Comparison of ENCODE assay signal across 8 cellular contexts in genomic region chr5:140351609-140352334, GRCh38. TPM values are rescaled to one million over a fixed set of nuclear protein-coding genes. Genes with fewer than 3 reads are reported as not detected.
A peak's percentile ranks its signal among the peaks of the same experiment; 100 is the strongest.
DNase-seq lines count a peak whose midpoint lies in the region; ATAC-seq and TF ChIP-seq lines count a peak whose summit lies in the region.

No MANE protein-coding gene starts in this region.

- H2AFZ ChIP-seq in GM23338, result no peak overlapping the region

- no peaks in the 10 kb centered on the region for H4K20me1 ChIP-seq in GM23338 (replicated peaks; ENCODE audit: insufficient read depth)

- no peak overlapping the region for H3K27ac ChIP-seq in GM23338 (ENCODE audit: low read depth)
- H3K27ac ChIP-seq in tibial nerve, result no peak overlapping the region

- no peak for TF ChIP-seq EP300 in tibial nerve (IDR thresholded peaks at IDR 0.05)

- no peaks in the 10 kb centered on the region for H3K9me3 ChIP-seq in tibial nerve

- no peak for TF ChIP-seq POLR2A in tibial nerve (IDR thresholded peaks at IDR 0.05)

- WGBS in tibial nerve, 2 donors, result 4 to 9% methylated on average over 5 of the region's 5 CpGs

- TF ChIP-seq CTCF in GM23338 (conservative IDR thresholded peaks at IDR 0.05; ENCODE audit: low read depth in 2 of 2) (peak; percentile 80 to 95), tibial nerve (IDR thresholded peaks at IDR 0.05) (peak; percentile 79 to 92 (median 87))

- H3K27ac Mint-ChIP-seq in GM23338, result no peak overlapping the region

- no peaks in the 10 kb centered on the region for H3K36me3 ChIP-seq in GM23338 (ENCODE audit: insufficient read depth)
- no peaks in the 10 kb centered on the region for H3K36me3 ChIP-seq in tibial nerve

- H3K4me1 ChIP-seq in GM23338 (ENCODE audit: insufficient read depth), result peaks cover 5% of the 10 kb centered on the region; the same call in 1 of the 2 replicates
- H3K4me1 ChIP-seq in tibial nerve, result peaks cover 0 to 18% (median 5%) of the 10 kb centered on the region in 4 donors

- no peaks in the 10 kb centered on the region for H3K9me3 Mint-ChIP-seq in GM23338

- H3K79me2 ChIP-seq in GM23338 (replicated peaks; ENCODE audit: insufficient read depth), result no peaks in the 10 kb centered on the region

- H3F3A ChIP-seq in GM23338 (replicated peaks; ENCODE audit: low read depth), result peaks cover 4% of the 10 kb centered on the region; the same call in 1 of the 2 replicates

- H3K9me2 ChIP-seq in GM23338 (ENCODE audit: insufficient read depth), result no peaks in the 10 kb centered on the region

- no peak overlapping the region for H3K4me2 ChIP-seq in GM23338

- peaks cover 5% of the 10 kb centered on the region for H3K4me1 Mint-ChIP-seq in GM23338

- H3K4me3 Mint-ChIP-seq in GM23338, result no peak overlapping the region

- H3K4me3 ChIP-seq in GM23338, result no peak overlapping the region
- no peak overlapping the region for H3K4me3 ChIP-seq in tibial nerve

- DNase-seq in NCI-H2171 treated with DMSO at 0.1 percent for 48 hours (lab: John Stamatoyannopoulos, UW), result peak; percentile 19
- DNase-seq in NCI-H2171 (lab: John Stamatoyannopoulos, UW), result no peak
- DNase-seq in GM23338 (ENCODE audit: low spot score), result peak; percentile 93
- peak; percentile 50 for DNase-seq in NCI-H1092 treated with DMSO at 0.1 percent for 48 hours (lab: John Stamatoyannopoulos, UW)
- peak; percentile 46 for DNase-seq in T1000 (lab: John Stamatoyannopoulos, UW)
- peak; percentile 68 for DNase-seq in dedifferentiated amniotic fluid mesenchymal stem cell (ENCODE audit: extremely low spot score)
- peak; percentile 72 to 73 for DNase-seq in lung microvascular endothelial cell (ENCODE audit: low read depth in 2 of 2)
- peak in 1 of 2 donors; percentile 97 for DNase-seq in tibial nerve (ENCODE audit: low spot score in 2 of 2)

- H3K27me3 ChIP-seq in GM23338 (ENCODE audit: insufficient read depth), result no peaks in the 10 kb centered on the region
- H3K27me3 ChIP-seq in tibial nerve, result no peaks in the 10 kb centered on the region

- H3K27me3 Mint-ChIP-seq in GM23338 (ENCODE audit: insufficient read depth, low read depth, poor library complexity), result peaks cover 6% of the 10 kb centered on the region

- peak; percentile 85 for ATAC-seq in GM23338

- no peaks in the 10 kb centered on the region; the same call in 2 of the 3 replicates for H3K36me3 Mint-ChIP-seq in GM23338 (ENCODE audit: low read depth)

TF ChIP-seq in GM23338, 12 proteins besides CTCF, POLR2A, EP300 and RAD21 (continues in another document):
- no peak for TF ChIP-seq EZH2 (IDR thresholded peaks at IDR 0.05; ENCODE audit: low read depth, unreplicated experiment)
- no peak for TF ChIP-seq POLR2AphosphoS5 (IDR thresholded peaks at IDR 0.05; ENCODE audit: low read depth)
- no peak for TF ChIP-seq NANOG (IDR thresholded peaks at IDR 0.05; ENCODE audit: borderline replicate concordance)
- TF ChIP-seq CREB1 (CRISPR knock-in tag; IDR thresholded peaks at IDR 0.05; ENCODE audit: low read depth), result no peak
- TF ChIP-seq JUNB (IDR thresholded peaks at IDR 0.05; ENCODE audit: unreplicated experiment), result no peak
- no peak for TF ChIP-seq REST (IDR thresholded peaks at IDR 0.05; ENCODE audit: unreplicated experiment)
- TF ChIP-seq ZNF114 (CRISPR knock-in tag; IDR thresholded peaks at IDR 0.05), result no peak

RNA-seq across cellular contexts. Expression of gene HBEGF, which starts 5.4 kb away (rescaled TPM):
- 2.0 and 2.9 TPM in 2 replicates for total RNA-seq in GM23338 (2014; rRNA removed; shearing (Covaris generic))
- polyA plus RNA-seq in GM23338 (2016; fragmentation: Nextera tagmentation; extraction: Ambion mirVana), result 2.2 and 2.3 TPM in 2 replicates
- total RNA-seq in lung microvascular endothelial cell, result 16.6 and 20.4 TPM in 2 replicates
- total RNA-seq in tibial nerve, result 10 to 100 TPM; 27.1 to 30.9 (median 27.8) TPM

RNA-seq across cellular contexts. Expression of gene SLC4A9, which starts 8.2 kb away (rescaled TPM):
- total RNA-seq in GM23338 (2014; rRNA removed; shearing (Covaris generic)), result 0.08 TPM in 1 of 2 replicates, not detected in the other
- 0.08 TPM in 1 of 2 replicates, not detected in the other for polyA plus RNA-seq in GM23338 (2016; fragmentation: Nextera tagmentation; extraction: Ambion mirVana)
- total RNA-seq in lung microvascular endothelial cell (under 0.01 TPM in 1 of 2 replicates, not detected in the other), tibial nerve (not detected)

RNA-seq across cellular contexts. Expression of gene PFDN1, which starts 48.9 kb away (rescaled TPM):
- total RNA-seq in GM23338 (2014; rRNA removed; shearing (Covaris generic)), result 85.4 and 119 TPM in 2 replicates
- 256 and 279 TPM in 2 replicates for polyA plus RNA-seq in GM23338 (2016; fragmentation: Nextera tagmentation; extraction: Ambion mirVana)
- total RNA-seq in lung microvascular endothelial cell (61.9 and 64.7 TPM in 2 replicates), tibial nerve (100 to 1,000 TPM in 3 of 4 donors, 10 to 100 TPM in 1; 98.2 to 146 (median 109) TPM)

RNA-seq across cellular contexts. Expression of gene ANKHD1, which starts 49.9 kb away (rescaled TPM):
- 119 and 123 TPM in 2 replicates for total RNA-seq in GM23338 (2014; rRNA removed; shearing (Covaris generic))
- polyA plus RNA-seq in GM23338 (2016; fragmentation: Nextera tagmentation; extraction: Ambion mirVana), result 58.6 and 73.0 TPM in 2 replicates
- total RNA-seq in lung microvascular endothelial cell (39.2 and 47.0 TPM in 2 replicates), tibial nerve (100 to 1,000 TPM; 119 to 212 (median 162) TPM)
